25 cellular contexts compared by ENCODE assay signal in genomic region chr1:153793261-153793972, GRCh38. TPM values are rescaled to one million over a fixed set of nuclear protein-coding genes. Genes with fewer than 3 reads are reported as not detected.
DNase-seq lines count a peak whose midpoint lies in the region; TF ChIP-seq lines count a peak whose summit lies in the region.
"Had no signal": no experiment of that assay in that cellular context is flagged by ENCODE, and none has a peak within 500 bp of the region (broad histone marks: within the 10 kb centered on the region; RNA-seq: fewer than 3 reads in every experiment).

No MANE protein-coding gene starts in this region.

- no peak overlapping the region for H2AK5ac ChIP-seq in H9 (ENCODE audit: insufficient read length, low read length)

- peak overlapping the region; percentile 58; the same call in 1 of the 2 replicates for H3K14ac ChIP-seq in H9 (ENCODE audit: insufficient read depth, low read length)

- H3K23me2 ChIP-seq in H9 (ENCODE audit: insufficient read length, low read depth, low read length, poor library complexity, severe bottlenecking), result no peaks in the 10 kb centered on the region

- H3K18ac ChIP-seq in H9 (ENCODE audit: insufficient read length, low read depth, low read length), result no peak overlapping the region

- H3K4ac ChIP-seq in H9 (ENCODE audit: low read depth, low read length), result no peak overlapping the region

- H3K79me2 ChIP-seq in H9 (ENCODE audit: insufficient read depth, low read length), result no peaks in the 10 kb centered on the region

- H3K4me1 Mint-ChIP-seq in CD14-positive monocyte (peaks cover 49% of the 10 kb centered on the region), H9 (peaks cover 40 to 56% of the 10 kb centered on the region in 2 experiments)

- no peak overlapping the region for H2BK15ac ChIP-seq in H9 (ENCODE audit: low read depth, low read length)

- H3T11ph ChIP-seq in H9 (ENCODE audit: low read length), result no peak overlapping the region

- TF ChIP-seq CTCF in CD14-positive monocyte (IDR thresholded peaks at IDR 0.05) (no peak), H9 (conservative IDR thresholded peaks at IDR 0.05) (no peak)

- H3K23ac ChIP-seq in H9 (ENCODE audit: insufficient read length, low read depth, low read length), result no peak overlapping the region

- H3K9me3 ChIP-seq in H9 (ENCODE audit: control insufficient read depth, low read depth, low read length), result no peaks in the 10 kb centered on the region
- H3K9me3 ChIP-seq in iPS-18c (ENCODE audit: control insufficient read depth, insufficient read depth, low read length), result no peaks in the 10 kb centered on the region
- H3K9me3 ChIP-seq: suprapubic skin had no signal

- no peak overlapping the region for H3K27ac ChIP-seq in H9 (ENCODE audit: insufficient read length, low read depth, low read length)
- H3K27ac ChIP-seq: suprapubic skin had no signal

- H2BK20ac ChIP-seq in H9 (ENCODE audit: low read depth, low read length, poor library complexity, severe bottlenecking), result no peak overlapping the region

- no peak overlapping the region for H3K4me3 Mint-ChIP-seq in CD14-positive monocyte
- H3K4me3 Mint-ChIP-seq in H9, result no peak overlapping the region
- H3K4me3 Mint-ChIP-seq: activated CD4-positive, alpha-beta T cell treated with anti-CD3 and anti-CD28 coated beads for 36 hours; activated T-cell treated with anti-CD3 and anti-CD28 coated beads, Interleukin-2, amount 50 U/mL, for 24 hours; IgD-negative memory B cell; T-helper 17 cell had no signal

- intact Hi-C loops in CD14-positive monocyte (cut with micrococcal nuclease) (loop anchor here in 1 of 2 donors (5.0 kb wide), 1 partner anchor 169 kb away; the partner anchor contains the start of gene SLC39A1), posterior vena cava (cut with DNase I) (loop anchor here (10.0 kb wide), 2 partner anchors 151 to 191 kb away; partner anchors contain the start of genes DENND4B (in 1 of the 2) and RAB13 (in 1 of the 2))

- H3K9me3 Mint-ChIP-seq in CD14-positive monocyte, result no peaks in the 10 kb centered on the region
- H3K9me3 Mint-ChIP-seq in H9, result no peaks in the 10 kb centered on the region
- H3K9me3 Mint-ChIP-seq: activated T-cell treated with anti-CD3 and anti-CD28 coated beads, Interleukin-2, amount 50 U/mL, for 24 hours; IgD-negative memory B cell had no signal

- no peak overlapping the region for H3K9ac ChIP-seq in H9 (ENCODE audit: extremely low read depth, insufficient read length, low read length)

- no peaks in the 10 kb centered on the region for H4K20me1 ChIP-seq in H9 (ENCODE audit: control insufficient read depth, insufficient read depth, insufficient read length)

- in situ Hi-C loops in KBM-7 (cut with MboI; ENCODE audit: low pct_unique_long_range_greater_than_20kb, low sequenced_read_pairs), result no loop called here

- H3K4me3 ChIP-seq in iPS-18c (ENCODE audit: insufficient read depth, low read depth, low read length), result peak overlapping the region; percentile 20; the same call in 1 of the 2 replicates
- H3K4me3 ChIP-seq: suprapubic skin had no signal

- no peak overlapping the region for H2AFZ ChIP-seq in H9 (ENCODE audit: low read length)

- no CpG with 5 or more reads among the region's 9 CpGs for WGBS in H9 (ENCODE audit: extremely low coverage, insufficient read length, low lambda C conversion rate)

- peak; percentile 29 for DNase-seq in CD14-positive monocyte (ENCODE audit: low spot score)
- DNase-seq in H9, result no peak
- DNase-seq in posterior vena cava (ENCODE audit: low spot score), result peak; percentile 50
- no peak for DNase-seq in kidney tubule cell (ENCODE audit: low spot score)
- DNase-seq in KBM-7, result no peak
- DNase-seq in HuH-7.5 (ENCODE audit: low spot score), result no peak
- DNase-seq: activated CD4-positive, alpha-beta T cell treated with anti-CD3 and anti-CD28 coated beads for 36 hours; activated naive CD4-positive, alpha-beta T cell; activated T-cell treated with anti-CD3 and anti-CD28 coated beads, Interleukin-2, amount 50 U/mL, for 24 hours; amygdala; Calu3; DMS79 treated with DMSO at 0.1 percent for 48 hours; effector memory CD4-positive, alpha-beta T cell; GOT3; mesendoderm; NCI-H1092; NCI-H187 treated with DMSO at 0.1 percent for 48 hours; NCI-H526; NK-92 treated with Interleukin-12 subunit alpha and Interleukin-12 subunit beta, amount 100 ng/mL, for 24 hours; PC-3; stimulated activated CD4-positive, alpha-beta T cell treated with anti-CD3 and anti-CD28 coated beads, Interleukin-2, amount 100 ng/mL, for 24 hours; T-helper 17 cell had no signal

- H3K4me1 ChIP-seq in H9 (ENCODE audit: insufficient read depth, low read length), result no peaks in the 10 kb centered on the region

- no peak overlapping the region for H4K91ac ChIP-seq in H9 (ENCODE audit: insufficient read length, low read depth, low read length)

- H3K79me1 ChIP-seq in H9 (ENCODE audit: insufficient read depth, low read depth, low read length, poor library complexity, severe bottlenecking), result no peaks in the 10 kb centered on the region

- H3K27me3 Mint-ChIP-seq in CD14-positive monocyte (ENCODE audit: low read depth in 3 of 3) (peaks cover 1 to 5% (median 3%) of the 10 kb centered on the region in 3 donors), H9 (ENCODE audit: low read depth) (no peaks in the 10 kb centered on the region; the same call in none of the 2 replicates)
- H3K27me3 Mint-ChIP-seq: IgD-negative memory B cell had no signal

- H3K36me3 Mint-ChIP-seq in CD14-positive monocyte (peaks cover 0 to 2% of the 10 kb centered on the region in 2 donors), H9 (ENCODE audit: insufficient read depth in 1 of 3, low read depth in 3 of 3) (no peaks in the 10 kb centered on the region)
- H3K36me3 Mint-ChIP-seq: IgD-negative memory B cell had no signal

- no peak overlapping the region for H3K4me2 ChIP-seq in H9 (ENCODE audit: insufficient read depth, insufficient read length, low read length)

- no peak overlapping the region for H3K56ac ChIP-seq in H9 (ENCODE audit: insufficient read length, low read depth, low read length)

- no peak overlapping the region for H2BK12ac ChIP-seq in H9 (ENCODE audit: insufficient read length, low read depth, low read length)

- no peak overlapping the region for H2BK5ac ChIP-seq in H9 (ENCODE audit: insufficient read length, low read length)

- no peaks in the 10 kb centered on the region for H3K27me3 ChIP-seq in H9 (ENCODE audit: insufficient read depth, low read length)
- H3K27me3 ChIP-seq: suprapubic skin had no signal

- H3K27ac Mint-ChIP-seq in CD14-positive monocyte (peak overlapping the region in 1 of 7 donors; percentile 77), H9 (peak overlapping the region in 1 of 3 experiments; percentile 59; a peak in 1 of 7 replicates)
- H3K27ac Mint-ChIP-seq: activated CD4-positive, alpha-beta T cell treated with anti-CD3 and anti-CD28 coated beads for 36 hours; activated T-cell treated with anti-CD3 and anti-CD28 coated beads, Interleukin-2, amount 50 U/mL, for 24 hours; IgD-negative memory B cell had no signal

- H4K8ac ChIP-seq in H9 (replicated peaks; ENCODE audit: insufficient read length, low read depth, low read length), result no peak overlapping the region

- H4K5ac ChIP-seq in H9 (ENCODE audit: insufficient read length, low read depth, low read length), result no peak overlapping the region

- no peak overlapping the region for H2BK120ac ChIP-seq in H9 (ENCODE audit: low read depth, low read length, poor library complexity, severe bottlenecking)

RNA-seq across cellular contexts. Expression of gene SLC27A3, which starts 18.2 kb away (rescaled TPM):
- 100 to 1,000 TPM in 1 of 2 donors, 10 to 100 TPM in 1; 84.5 to 118 TPM for polyA plus RNA-seq in CD14-positive monocyte
- total RNA-seq in H9 (2021) (42.0 and 45.3 TPM in 2 replicates), posterior vena cava (10 to 100 TPM; 60.5 to 64.5 TPM)

Comparison
In these comparisons a context has a peak if more than half of its experiments do, and no peak if none do; other contexts are left out.
1. DNase-seq: peak in CD14-positive monocyte (single experiment) and posterior vena cava (single experiment); none in H9 (single experiment), kidney tubule cell (single experiment), KBM-7 (single experiment) and HuH-7.5 (single experiment).